ENCODE assay signal across 6 cellular contexts in genomic region chr6:75581231-75581630, GRCh38.
"Had no signal": no experiment of that assay in that cellular context is flagged by ENCODE, and none has a peak within 500 bp of the region (broad histone marks: within the 10 kb centered on the region; RNA-seq: fewer than 3 reads in every experiment).

No MANE protein-coding gene starts in this region.

- ATAC-seq: GM23338, HepG2 had no signal

- DNase-seq: H9, HCEC 1CT, KBM-7 had no signal

- H3K27ac ChIP-seq: HL-60 had no signal

- H3K4me2 ChIP-seq: GM23338 had no signal

- H3K4me3 ChIP-seq: GM23338 had no signal

- H2AFZ ChIP-seq: GM23338 had no signal
